Comparison of ENCODE assay signal across 9 cellular contexts in the genomic region with DNA sequence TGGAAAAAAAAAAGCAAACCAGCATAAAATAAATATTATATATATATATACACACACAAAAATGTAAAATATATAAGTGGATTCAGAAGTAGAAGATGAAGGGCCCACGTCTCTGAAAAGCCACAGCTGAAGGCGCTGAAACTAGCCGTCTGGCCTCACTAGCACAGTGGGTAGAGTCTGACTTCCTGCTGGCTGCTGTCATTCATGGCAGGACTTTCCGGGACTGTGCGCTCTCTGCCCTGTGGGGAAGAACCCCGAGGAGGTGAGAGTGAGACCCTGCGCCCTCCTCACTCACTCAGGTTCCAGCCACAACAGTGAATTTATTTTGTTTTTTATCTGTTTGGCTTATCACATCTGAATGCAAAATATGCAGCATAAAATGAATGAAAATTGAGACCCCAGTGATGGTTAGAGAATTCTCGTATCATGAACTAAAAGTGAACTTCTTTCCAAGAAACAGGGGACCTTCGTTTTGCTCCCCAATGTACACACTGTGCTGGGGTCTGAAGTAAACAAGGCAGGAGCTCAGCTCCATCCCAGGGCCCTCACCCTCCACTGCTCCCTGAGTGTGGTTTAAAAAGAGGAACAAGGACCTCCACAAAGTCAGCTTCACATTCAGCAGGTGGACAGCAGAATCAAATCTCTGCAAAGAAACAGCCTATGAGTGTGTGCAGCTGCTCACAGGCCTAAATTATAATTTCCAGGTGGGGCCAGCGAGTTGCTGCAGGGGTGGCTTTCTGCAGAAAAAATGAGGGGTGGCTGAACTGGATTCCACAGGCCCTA. TPM values are rescaled to one million over a fixed set of nuclear protein-coding genes. Genes with fewer than 3 reads are reported as not detected.
DNase-seq lines count a peak whose midpoint lies in the region; ATAC-seq, FAIRE-seq and TF ChIP-seq lines count a peak whose summit lies in the region.
"Had no signal": no experiment of that assay in that cellular context is flagged by ENCODE, and none has a peak within 500 bp of the region (broad histone marks: within the 10 kb centered on the region; RNA-seq: fewer than 3 reads in every experiment).

No MANE protein-coding gene starts in this region.

- H3K4me1 Mint-ChIP-seq in naive B cell, result peaks cover 31 to 47% (median 36%) of the 10 kb centered on the region in 3 donors

- no peaks in the 10 kb centered on the region for H3K27me3 Mint-ChIP-seq in naive B cell

- DNase-seq in naive B cell (peak; percentile 64), foreskin melanocyte (no peak), Right ventricle myocardium superior (no peak), kidney (no peak)
- DNase-seq in stimulated activated CD8-positive, alpha-beta memory T cell treated with anti-CD3 and anti-CD28 coated beads, Interleukin-4, amount 100 ng/mL, for 48 hours, result no peak
- DNase-seq: NCI-H524 treated with DMSO at 0.1 percent for 48 hours had no signal

- H3K4me3 Mint-ChIP-seq in naive B cell, result peak overlapping the region; percentile 50 to 92 (median 72)

- no peak overlapping the region for H3K9ac ChIP-seq in kidney (ENCODE audit: low read length in 2 of 2)

- H3K27ac ChIP-seq in kidney (ENCODE audit: low read depth in 2 of 2, low read length in 2 of 2), result no peak overlapping the region

- peak overlapping the region in 5 of 6 donors; percentile 39 to 85 (median 58) for H3K27ac Mint-ChIP-seq in naive B cell

- no peaks in the 10 kb centered on the region for H3K36me3 ChIP-seq in kidney (ENCODE audit: control insufficient read depth in 1 of 2, insufficient read depth in 2 of 2, low read length in 2 of 2)

- no peak for TF ChIP-seq CTCF in kidney (IDR thresholded peaks at IDR 0.05; ENCODE audit: borderline replicate concordance, extremely low read depth, insufficient read depth)

- H3K9me3 Mint-ChIP-seq in naive B cell, result no peaks in the 10 kb centered on the region

- FAIRE-seq in kidney (lab: Jason Lieb, UNC), result no peak

- intact Hi-C loops in Right ventricle myocardium superior (cut with DNase I), result no loop called here
- intact Hi-C loops in kidney (cut with DNase I), result no loop called here

- H3K9me3 ChIP-seq in kidney (ENCODE audit: control insufficient read depth in 1 of 2, low read length in 2 of 2), result no peaks in the 10 kb centered on the region

- no peaks in the 10 kb centered on the region for H3K36me3 Mint-ChIP-seq in naive B cell

- H3K4me3 ChIP-seq in kidney (ENCODE audit: low read length in 2 of 2), result no peak overlapping the region

- peak; percentile 74 for ATAC-seq in GM18873 (IDR thresholded peaks at IDR 0.05; ENCODE audit: low FRiP score, unreplicated experiment)
- peak; percentile 76 for ATAC-seq in GM21825 (IDR thresholded peaks at IDR 0.05; ENCODE audit: unreplicated experiment)
- peak; percentile 69 for ATAC-seq in HG03565 (IDR thresholded peaks at IDR 0.05; ENCODE audit: unreplicated experiment)
- peak; percentile 88 to 90 for ATAC-seq in naive B cell (ENCODE audit: low read depth in 2 of 2)
- no peak for ATAC-seq in Right ventricle myocardium superior (ENCODE audit: poor library complexity)

- H3K4me1 ChIP-seq in kidney (ENCODE audit: control insufficient read depth in 1 of 2, insufficient read depth in 1 of 2, low read depth in 1 of 2, low read length in 2 of 2), result peaks cover 9 to 13% of the 10 kb centered on the region in 2 donors

RNA-seq across cellular contexts. Expression of a gene that starts 1.3 kb away (rescaled TPM):
- polyA plus RNA-seq in naive B cell (ENCODE audit: low read depth in 6 of 6), result under 1 TPM in 5 of 6 donors, not detected in 1; 0.23 to 0.65 (median 0.52) TPM
- 1.3 TPM for total RNA-seq in Right ventricle myocardium superior
- total RNA-seq in kidney, result 1.9 TPM
- polyA plus RNA-seq in kidney (ENCODE audit: insufficient read depth, low read depth, low replicate concordance), result not detected

RNA-seq across cellular contexts. Expression of a gene that starts 39.2 kb away (rescaled TPM):
- 1 to 10 TPM; 2.1 to 5.4 (median 4.6) TPM for polyA plus RNA-seq in naive B cell (ENCODE audit: low read depth in 6 of 6)
- 50.2 TPM for total RNA-seq in Right ventricle myocardium superior
- total RNA-seq in kidney, result 61.2 TPM
- polyA plus RNA-seq in kidney (ENCODE audit: insufficient read depth, low read depth, low replicate concordance), result 12.3 TPM
